In the genomic region with DNA sequence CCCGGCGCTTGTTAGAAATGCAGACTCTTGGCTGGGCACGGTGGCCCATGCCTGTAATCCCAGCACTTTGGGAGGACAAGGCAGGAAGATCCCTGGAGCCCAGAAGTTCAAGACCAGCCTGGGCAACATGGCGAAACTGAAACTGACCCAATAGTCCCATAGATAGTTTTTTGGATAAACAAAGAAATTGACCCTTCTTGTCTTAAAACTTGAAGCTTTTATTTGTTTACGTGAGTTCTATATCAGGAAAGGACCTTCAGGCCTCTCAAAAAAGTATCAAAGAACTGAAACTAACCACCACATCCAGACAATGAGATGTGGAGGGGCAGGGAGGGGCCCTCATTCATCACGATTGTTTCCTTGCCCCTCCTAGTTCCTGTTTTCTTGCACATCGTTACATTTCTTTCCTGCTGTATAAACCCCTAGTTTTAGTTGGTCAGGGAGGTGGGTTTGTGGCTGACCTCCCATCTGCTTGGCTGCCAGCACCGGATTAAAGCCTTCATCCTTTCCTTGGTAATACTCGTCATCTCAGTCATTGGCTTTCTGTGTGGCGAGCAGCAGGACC, we compare ENCODE assay signal across 11 cellular contexts. TPM values are rescaled to one million over a fixed set of nuclear protein-coding genes. Genes with fewer than 3 reads are reported as not detected.
DNase-seq lines count a peak whose midpoint lies in the region; ATAC-seq and FAIRE-seq lines count a peak whose summit lies in the region.
"Had no signal": no experiment of that assay in that cellular context is flagged by ENCODE, and none has a peak within 500 bp of the region (broad histone marks: within the 10 kb centered on the region; RNA-seq: fewer than 3 reads in every experiment).

No MANE protein-coding gene starts in this region.

- 65 to 81% (median 68%) methylated on average over 10 of the region's 10 CpGs for WGBS in small intestine, 3 donors

- peaks cover 12 to 32% (median 28%) of the 10 kb centered on the region in 11 experiments; a peak in 21 of 22 replicates for H3K9me3 ChIP-seq in BLaER1 treated with 17β-estradiol and CSF1 and Interleukin-3, amounts not matched to agents 10 nM and 100 nM (replicated peaks in 1 of 11)
- no peaks in the 10 kb centered on the region for H3K9me3 ChIP-seq in small intestine (ENCODE audit: control insufficient read depth, low read depth)

- peak overlapping the region in 6 of 10 experiments; percentile 2 to 53 (median 9); a peak in 3 of 20 replicates for H3K4me3 ChIP-seq in BLaER1 treated with 17β-estradiol and CSF1 and Interleukin-3, amounts not matched to agents 10 nM and 100 nM
- H3K4me3 ChIP-seq in small intestine (ENCODE audit: low read depth in 1 of 2, low read length in 2 of 2) = no peak overlapping the region

- H3K36me3 ChIP-seq in BLaER1 treated with 17β-estradiol and CSF1 and Interleukin-3, amounts not matched to agents 10 nM and 100 nM = no peaks in the 10 kb centered on the region; a peak in 1 of 22 replicates
- no peaks in the 10 kb centered on the region for H3K36me3 ChIP-seq in small intestine (ENCODE audit: control insufficient read depth in 2 of 2, insufficient read depth in 2 of 2, low read length in 2 of 2)

- H3K27me3 Mint-ChIP-seq in IgD-negative memory B cell = peaks cover 3% of the 10 kb centered on the region
- H3K27me3 Mint-ChIP-seq in activated T-helper 2 cell treated with anti-CD3 and anti-CD28 coated beads, Interferon-gamma antibody, Interleukin-2, Interleukin-4, amounts not matched to agents 10 μg/mL and 5 μg/mL and 100 μg/mL, durations not matched to agents 14 hours and 24 hours and 36 hours (ENCODE audit: low read depth) = no peaks in the 10 kb centered on the region

- H3K4me1 Mint-ChIP-seq in IgD-negative memory B cell = peaks cover 31 to 55% (median 51%) of the 10 kb centered on the region in 3 donors
- H3K4me1 Mint-ChIP-seq in activated T-helper 2 cell treated with anti-CD3 and anti-CD28 coated beads, Interferon-gamma antibody, Interleukin-2, Interleukin-4, amounts not matched to agents 10 μg/mL and 5 μg/mL and 100 μg/mL, durations not matched to agents 14 hours and 24 hours and 36 hours (ENCODE audit: low read depth) = peaks cover 38% of the 10 kb centered on the region

- H3K9ac ChIP-seq in BLaER1 treated with 17β-estradiol and CSF1 and Interleukin-3, amounts not matched to agents 10 nM and 100 nM = peak overlapping the region; percentile 54 to 84 (median 77); a peak in 21 of 22 replicates

- no peaks in the 10 kb centered on the region for H3K36me3 Mint-ChIP-seq in IgD-negative memory B cell
- no peaks in the 10 kb centered on the region for H3K36me3 Mint-ChIP-seq in activated T-helper 2 cell treated with anti-CD3 and anti-CD28 coated beads, Interferon-gamma antibody, Interleukin-2, Interleukin-4, amounts not matched to agents 10 μg/mL and 5 μg/mL and 100 μg/mL, durations not matched to agents 14 hours and 24 hours and 36 hours (ENCODE audit: low read depth)

- no peaks in the 10 kb centered on the region for H4K20me1 ChIP-seq in BLaER1 treated with 17β-estradiol and CSF1 and Interleukin-3, amounts not matched to agents 10 nM and 100 nM

- H3K27ac ChIP-seq in BLaER1 treated with 17β-estradiol and CSF1 and Interleukin-3, amounts not matched to agents 10 nM and 100 nM = peak overlapping the region; percentile 29 to 98 (median 91); a peak in 21 of 22 replicates
- peak overlapping the region in 1 of 2 donors; percentile 56 for H3K27ac ChIP-seq in small intestine (ENCODE audit: low read depth in 1 of 2, low read length in 1 of 2)

- peak; percentile 32 for ATAC-seq in GM19328 (IDR thresholded peaks at IDR 0.05; ENCODE audit: unreplicated experiment)

- peak overlapping the region; percentile 74 to 89 (median 80) for H3K4me2 ChIP-seq in BLaER1 treated with 17β-estradiol and CSF1 and Interleukin-3, amounts not matched to agents 10 nM and 100 nM

- H3K4me1 ChIP-seq in BLaER1 treated with 17β-estradiol and CSF1 and Interleukin-3, amounts not matched to agents 10 nM and 100 nM = peaks cover 51 to 85% (median 81%) of the 10 kb centered on the region in 10 experiments
- H3K4me1 ChIP-seq in small intestine (ENCODE audit: control insufficient read depth in 2 of 2, insufficient read depth in 1 of 2, low read depth in 1 of 2, low read length in 1 of 2) = no peaks in the 10 kb centered on the region

- H3K9me3 Mint-ChIP-seq in IgD-negative memory B cell = peaks cover 0 to 2% (median 0%) of the 10 kb centered on the region in 3 donors
- no peaks in the 10 kb centered on the region for H3K9me3 Mint-ChIP-seq in activated T-helper 2 cell treated with anti-CD3 and anti-CD28 coated beads, Interferon-gamma antibody, Interleukin-2, Interleukin-4, amounts not matched to agents 10 μg/mL and 5 μg/mL and 100 μg/mL, durations not matched to agents 14 hours and 24 hours and 36 hours

- peak overlapping the region; percentile 60 to 91 (median 76) for H3K4me3 Mint-ChIP-seq in IgD-negative memory B cell
- H3K4me3 Mint-ChIP-seq in activated T-helper 2 cell treated with anti-CD3 and anti-CD28 coated beads, Interferon-gamma antibody, Interleukin-2, Interleukin-4, amounts not matched to agents 10 μg/mL and 5 μg/mL and 100 μg/mL, durations not matched to agents 14 hours and 24 hours and 36 hours (ENCODE audit: low read depth) = peak overlapping the region; percentile 30

- intact Hi-C loops in activated T-helper 2 cell treated with anti-CD3 and anti-CD28 coated beads, Interferon-gamma antibody, Interleukin-2, Interleukin-4, amounts not matched to agents 10 μg/mL and 5 μg/mL and 100 μg/mL, durations not matched to agents 14 hours and 24 hours and 36 hours (cut with micrococcal nuclease) = loop anchor here (1.0 to 2.0 kb wide), 6 partner anchors 17 to 346 kb away; a partner anchor contains a TSS

- peak overlapping the region; percentile 92 to 99 (median 97) for H3K27ac Mint-ChIP-seq in IgD-negative memory B cell
- peak overlapping the region; percentile 80 for H3K27ac Mint-ChIP-seq in activated T-helper 2 cell treated with anti-CD3 and anti-CD28 coated beads, Interferon-gamma antibody, Interleukin-2, Interleukin-4, amounts not matched to agents 10 μg/mL and 5 μg/mL and 100 μg/mL, durations not matched to agents 14 hours and 24 hours and 36 hours

- DNase-seq in activated T-helper 2 cell treated with anti-CD3 and anti-CD28 coated beads, Interferon-gamma antibody, Interleukin-2, Interleukin-4, amounts not matched to agents 10 μg/mL and 5 μg/mL and 100 μg/mL, durations not matched to agents 14 hours and 24 hours and 36 hours (ENCODE audit: low spot score) = peak; percentile 65
- DNase-seq in small intestine (no peak), NCI-H146 treated with DMSO at 0.1 percent for 48 hours (lab: John Stamatoyannopoulos, UW; ENCODE audit: unreplicated experiment) (no peak), retina (no peak), NCI-H82 treated with DMSO at 0.1 percent for 48 hours (lab: John Stamatoyannopoulos, UW; ENCODE audit: unreplicated experiment) (no peak)
- DNase-seq: NCI-H1417 had no signal

- FAIRE-seq in small intestine (lab: Jason Lieb, UNC) = no peak

- H3K27me3 ChIP-seq in BLaER1 treated with 17β-estradiol and CSF1 and Interleukin-3, amounts not matched to agents 10 nM and 100 nM = peaks cover 0 to 6% (median 0%) of the 10 kb centered on the region in 11 experiments; a peak in 1 of 22 replicates
- H3K27me3 ChIP-seq in small intestine (ENCODE audit: control insufficient read depth in 2 of 2, insufficient read depth in 2 of 2, low read length in 2 of 2) = no peaks in the 10 kb centered on the region

RNA-seq across cellular contexts. Expression of a gene that starts 29.9 kb away (rescaled TPM):
- polyA plus RNA-seq in IgD-negative memory B cell (not detected), small intestine (not detected)
- not detected in 2 replicates for total RNA-seq in activated T-helper 2 cell treated with anti-CD3 and anti-CD28 coated beads, Interferon-gamma antibody, Interleukin-2, Interleukin-4, amounts not matched to agents 10 μg/mL and 5 μg/mL and 100 μg/mL, durations not matched to agents 14 hours and 24 hours and 36 hours
- total RNA-seq: temporal lobe had no signal
- polyA plus RNA-seq: neural cell had no signal

RNA-seq across cellular contexts. Expression of a gene that starts 34.2 kb away (rescaled TPM):
- polyA plus RNA-seq in IgD-negative memory B cell (13.8 TPM), small intestine (10 to 100 TPM in 1 of 3 donors, 1 to 10 TPM in 2; 1.4 to 14.3 (median 2.9) TPM)
- 65.2 and 67.4 TPM in 2 replicates for total RNA-seq in activated T-helper 2 cell treated with anti-CD3 and anti-CD28 coated beads, Interferon-gamma antibody, Interleukin-2, Interleukin-4, amounts not matched to agents 10 μg/mL and 5 μg/mL and 100 μg/mL, durations not matched to agents 14 hours and 24 hours and 36 hours

RNA-seq across cellular contexts. Expression of a gene that starts 34.8 kb away (rescaled TPM):
- polyA plus RNA-seq in IgD-negative memory B cell (not detected), small intestine (not detected)
- not detected in 2 replicates for total RNA-seq in activated T-helper 2 cell treated with anti-CD3 and anti-CD28 coated beads, Interferon-gamma antibody, Interleukin-2, Interleukin-4, amounts not matched to agents 10 μg/mL and 5 μg/mL and 100 μg/mL, durations not matched to agents 14 hours and 24 hours and 36 hours
- total RNA-seq: temporal lobe had no signal
- polyA plus RNA-seq: neural cell had no signal

RNA-seq across cellular contexts. Expression of a gene that starts 37.6 kb away (rescaled TPM):
- polyA plus RNA-seq in IgD-negative memory B cell (not detected), small intestine (not detected)
- total RNA-seq in activated T-helper 2 cell treated with anti-CD3 and anti-CD28 coated beads, Interferon-gamma antibody, Interleukin-2, Interleukin-4, amounts not matched to agents 10 μg/mL and 5 μg/mL and 100 μg/mL, durations not matched to agents 14 hours and 24 hours and 36 hours = not detected in 2 replicates
- total RNA-seq: temporal lobe had no signal
- polyA plus RNA-seq: neural cell had no signal

RNA-seq across cellular contexts. Expression of a gene that starts 42.0 kb away (rescaled TPM):
- polyA plus RNA-seq in IgD-negative memory B cell (not detected), small intestine (not detected)
- total RNA-seq in activated T-helper 2 cell treated with anti-CD3 and anti-CD28 coated beads, Interferon-gamma antibody, Interleukin-2, Interleukin-4, amounts not matched to agents 10 μg/mL and 5 μg/mL and 100 μg/mL, durations not matched to agents 14 hours and 24 hours and 36 hours = not detected in 2 replicates
- total RNA-seq: temporal lobe had no signal
- polyA plus RNA-seq: neural cell had no signal

Comparison
In these comparisons a context has a peak if more than half of its experiments do, and no peak if none do; other contexts are left out.
1. H3K4me3 ChIP-seq: peak in BLaER1 treated with 17β-estradiol and CSF1 and Interleukin-3, amounts not matched to agents 10 nM and 100 nM (6 of 10); none in small intestine (0 of 2).